8 cellular contexts compared by ENCODE assay signal in the genomic region with DNA sequence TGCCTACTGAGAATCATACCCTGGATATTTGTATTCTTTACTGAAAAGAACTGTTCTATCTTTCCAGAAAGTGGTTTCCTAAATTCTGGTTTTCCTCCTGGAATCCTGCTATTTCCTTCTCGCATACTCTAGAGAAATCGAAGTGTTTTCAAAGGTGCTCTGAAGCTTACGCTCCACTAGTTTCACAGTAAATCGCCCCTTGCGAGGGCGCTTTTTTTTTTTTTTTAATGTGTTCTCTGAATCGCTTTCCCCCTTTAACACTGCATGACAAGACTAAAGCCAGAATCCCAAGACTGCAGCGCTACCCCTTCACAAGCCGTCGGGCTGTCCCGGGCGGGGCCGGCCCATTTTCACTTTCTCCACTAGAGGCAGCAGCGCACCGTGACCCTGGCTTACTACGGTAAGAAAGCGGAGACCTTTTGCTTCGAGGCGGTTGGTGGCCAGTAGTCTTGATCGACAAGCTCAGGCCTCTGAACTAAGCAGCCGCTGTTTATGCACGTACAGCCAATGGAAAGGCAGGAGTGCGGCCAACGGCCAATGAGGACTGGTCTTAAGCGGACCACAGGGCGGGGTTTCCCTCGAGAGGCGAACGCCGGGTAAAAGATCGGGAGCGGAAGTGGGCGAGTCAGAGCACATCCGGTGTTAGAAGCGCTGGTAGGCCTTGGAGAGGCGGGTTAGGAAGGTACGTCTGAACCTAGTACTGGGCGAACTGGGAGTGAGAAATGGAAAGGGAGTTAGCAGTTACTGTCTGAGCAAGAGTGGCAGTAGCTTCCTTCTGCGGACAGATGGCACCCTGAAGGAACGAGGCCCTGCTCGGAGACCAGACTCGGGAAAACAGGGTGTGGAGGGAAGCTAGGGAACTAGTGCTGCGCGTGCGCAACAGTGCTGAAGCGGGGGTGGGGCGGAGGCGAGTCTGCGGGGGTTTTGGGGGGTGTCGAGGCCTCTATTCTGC. TPM values are rescaled to one million over a fixed set of nuclear protein-coding genes. Genes with fewer than 3 reads are reported as not detected.
A peak's percentile ranks its signal among the peaks of the same experiment; 100 is the strongest.
DNase-seq lines count a peak whose midpoint lies in the region; ATAC-seq lines count a peak whose summit lies in the region.

A gene with protein sequence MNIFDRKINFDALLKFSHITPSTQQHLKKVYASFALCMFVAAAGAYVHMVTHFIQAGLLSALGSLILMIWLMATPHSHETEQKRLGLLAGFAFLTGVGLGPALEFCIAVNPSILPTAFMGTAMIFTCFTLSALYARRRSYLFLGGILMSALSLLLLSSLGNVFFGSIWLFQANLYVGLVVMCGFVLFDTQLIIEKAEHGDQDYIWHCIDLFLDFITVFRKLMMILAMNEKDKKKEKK (plus strand): TSS at position 628 of the 952 bp plus-strand sequence. CDS start 10,937 bp downstream, outside the sequence.

- no peaks in the 10 kb centered on the region for H3K9me3 Mint-ChIP-seq in IgD-negative memory B cell

- no peaks in the 10 kb centered on the region for H3K27me3 Mint-ChIP-seq in IgD-negative memory B cell

- peak within 1 kb of the TSS; percentile 97 for H3K27ac ChIP-seq in epithelial cell of prostate

- peaks cover 6% of the 10 kb centered on the region for H3K36me3 Mint-ChIP-seq in IgD-negative memory B cell

- peak; percentile 100 for DNase-seq in DMS114 treated with DMSO at 0.1 percent for 48 hours (lab: John Stamatoyannopoulos, UW; ENCODE audit: unreplicated experiment)
- DNase-seq in OCI-M2 (lab: John Stamatoyannopoulos, UW; ENCODE audit: unreplicated experiment) = peak; percentile 84
- peak; percentile 96 for DNase-seq in activated T-cell treated with anti-CD3 and anti-CD28 coated beads for 48 hours (ENCODE audit: low read depth)
- peak; percentile 100 for DNase-seq in epithelial cell of prostate (ENCODE audit: low read depth, low spot score)
- DNase-seq in mucosa of gallbladder (ENCODE audit: low spot score) = peak; percentile 100
- peak; percentile 99 for DNase-seq in stimulated activated CD8-positive, alpha-beta memory T cell treated with anti-CD3 and anti-CD28 coated beads, Interleukin-4, amount 100 ng/mL, for 48 hours

- ATAC-seq in GM21528 (IDR thresholded peaks at IDR 0.05; ENCODE audit: low FRiP score, unreplicated experiment) = peak; percentile 94

- peaks cover 27 to 29% (median 27%) of the 10 kb centered on the region in 3 donors for H3K4me1 Mint-ChIP-seq in IgD-negative memory B cell

- peak within 1 kb of the TSS; percentile 88 to 99 (median 98) for H3K4me3 Mint-ChIP-seq in IgD-negative memory B cell

- peak within 1 kb of the TSS; percentile 93 to 100 (median 99) for H3K27ac Mint-ChIP-seq in IgD-negative memory B cell

RNA-seq across cellular contexts. Expression of the gene that starts here (rescaled TPM):
- polyA plus RNA-seq in IgD-negative memory B cell = 710 TPM
- 901 TPM for total RNA-seq in mucosa of gallbladder

Comparison
In these comparisons a context has a peak if more than half of its experiments do, and no peak if none do; other contexts are left out.
1. Peak in every context shown above with its lines: DNase-seq, ATAC-seq and H3K27ac ChIP-seq.